In genomic region chr10:79090134-79090803, GRCh38 we compare ENCODE assay signal across 11 cellular contexts. TPM values are rescaled to one million over a fixed set of nuclear protein-coding genes. Genes with fewer than 3 reads are reported as not detected.
A peak's percentile ranks its signal among the peaks of the same experiment; 100 is the strongest.
DNase-seq lines count a peak whose midpoint lies in the region; ATAC-seq lines count a peak whose summit lies in the region.
"Had no signal": no experiment of that assay in that cellular context is flagged by ENCODE, and none has a peak within 500 bp of the region (broad histone marks: within the 10 kb centered on the region; RNA-seq: fewer than 3 reads in every experiment).

No MANE protein-coding gene starts in this region.

- POLR2A ChIA-PET in CD8-positive, alpha-beta memory T cell (lab: Charles Lee): no interaction called here

- peak overlapping the region in 1 of 8 donors; percentile 20 for H3K27ac Mint-ChIP-seq in CD8-positive, alpha-beta memory T cell

- DNase-seq in DMS 273 (lab: John Stamatoyannopoulos, UW; ENCODE audit: unreplicated experiment) (peak; percentile 80), OCI-M1 (lab: John Stamatoyannopoulos, UW) (peak; percentile 23), kidney glomerular epithelial cell (lab: John Stamatoyannopoulos, UW) (peak; percentile 34)
- DNase-seq in CD8-positive, alpha-beta memory T cell: no peak
- no peak for DNase-seq in central memory CD4-positive, alpha-beta T cell
- DNase-seq: activated effector memory CD4-positive, alpha-beta T cell treated with anti-CD3 and anti-CD28 coated beads, Interleukin-2, amount 50 U/mL, for 16 hours; NCI-H1105 treated with DMSO at 0.1 percent for 48 hours had no signal

- CTCF ChIA-PET in CD8-positive, alpha-beta memory T cell (lab: Charles Lee): interaction anchor here (1.1 to 1.3 kb wide), 2 partner anchors 116 to 199 kb away, joined by 3 read pairs; no protein-coding TSS in a partner anchor

- no peaks in the 10 kb centered on the region for H3K36me3 ChIP-seq in CD8-positive, alpha-beta memory T cell (ENCODE audit: insufficient read depth, low read length)

- H3K4me1 Mint-ChIP-seq in CD8-positive, alpha-beta memory T cell: peaks cover 20 to 47% (median 22%) of the 10 kb centered on the region in 3 donors

- peaks cover 0 to 1% (median 0%) of the 10 kb centered on the region in 3 donors for H3K36me3 Mint-ChIP-seq in CD8-positive, alpha-beta memory T cell

- H3K27me3 ChIP-seq in CD8-positive, alpha-beta memory T cell (ENCODE audit: insufficient read depth, low read length, poor library complexity, severe bottlenecking): no peaks in the 10 kb centered on the region

- ATAC-seq in GM21723 (IDR thresholded peaks at IDR 0.05; ENCODE audit: unreplicated experiment) (peak; percentile 60), GM21515 (IDR thresholded peaks at IDR 0.05; ENCODE audit: unreplicated experiment) (no peak), HG02870 (IDR thresholded peaks at IDR 0.05; ENCODE audit: unreplicated experiment) (no peak)
- ATAC-seq: esophagus mucosa had no signal

- no peak overlapping the region for H3K27ac ChIP-seq in CD8-positive, alpha-beta memory T cell (ENCODE audit: low read depth, low read length)

- no peaks in the 10 kb centered on the region for H3K9me3 Mint-ChIP-seq in CD8-positive, alpha-beta memory T cell

- no peak overlapping the region for H3K4me3 ChIP-seq in CD8-positive, alpha-beta memory T cell (ENCODE audit: low read length)

- peaks cover 18% of the 10 kb centered on the region for H3K4me1 ChIP-seq in CD8-positive, alpha-beta memory T cell (ENCODE audit: insufficient read depth, low read length)

- H3K27me3 Mint-ChIP-seq in CD8-positive, alpha-beta memory T cell: peaks cover 0 to 3% of the 10 kb centered on the region in 2 donors

- no peaks in the 10 kb centered on the region for H3K9me3 ChIP-seq in CD8-positive, alpha-beta memory T cell (ENCODE audit: low read length)

- H3K4me3 Mint-ChIP-seq in CD8-positive, alpha-beta memory T cell: no peak overlapping the region

RNA-seq across cellular contexts. Expression of gene ZMIZ1, which starts 21.5 kb away (rescaled TPM):
- total RNA-seq in CD8-positive, alpha-beta memory T cell: 10 to 100 TPM; 34.7 to 36.3 TPM
- polyA plus RNA-seq in CD8-positive, alpha-beta memory T cell: 8.0 TPM

Comparison
In these comparisons a context has a peak if more than half of its experiments do, and no peak if none do; other contexts are left out.
1. DNase-seq: peak in DMS 273 (single experiment), OCI-M1 (single experiment) and kidney glomerular epithelial cell (single experiment); none in CD8-positive, alpha-beta memory T cell (0 of 5) and central memory CD4-positive, alpha-beta T cell (single experiment).